1 cellular context compared by ENCODE assay signal in the genomic region with DNA sequence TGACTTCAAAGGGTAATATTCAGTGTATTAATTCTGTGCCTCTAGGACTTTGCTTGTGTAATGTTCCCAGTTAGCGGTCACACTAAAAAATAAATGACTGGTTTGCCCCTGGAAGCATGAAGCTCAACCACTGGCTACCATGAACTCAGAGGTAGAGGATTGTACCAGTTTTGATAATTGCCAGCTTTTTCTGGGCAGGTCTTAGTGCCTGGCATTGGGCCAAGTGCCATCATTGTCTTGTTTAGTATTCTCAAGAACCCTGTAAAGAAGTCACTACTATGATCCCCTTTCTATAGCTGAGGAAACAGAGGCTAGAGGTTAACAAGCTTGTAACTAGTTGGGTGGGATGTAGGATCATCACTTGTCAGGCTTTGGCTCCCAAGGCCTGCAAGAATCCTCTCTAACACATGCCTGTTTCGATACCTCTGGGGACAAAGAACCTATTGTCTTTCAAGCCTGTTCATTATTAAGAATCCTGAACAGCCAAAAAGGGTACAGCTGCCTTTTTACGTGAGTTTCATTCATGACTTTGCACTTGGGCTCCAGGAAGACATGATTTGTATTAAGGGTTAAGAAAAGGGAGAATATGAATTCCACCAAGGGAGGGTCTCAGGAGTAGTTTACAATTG.
TF ChIP-seq lines count a peak whose summit lies in the region.

No MANE protein-coding gene starts in this region.

TF ChIP-seq in HCT116, 20 proteins besides CTCF, POLR2A, EP300 and RAD21 (continued from another document):
- TF ChIP-seq, protein P1, sequence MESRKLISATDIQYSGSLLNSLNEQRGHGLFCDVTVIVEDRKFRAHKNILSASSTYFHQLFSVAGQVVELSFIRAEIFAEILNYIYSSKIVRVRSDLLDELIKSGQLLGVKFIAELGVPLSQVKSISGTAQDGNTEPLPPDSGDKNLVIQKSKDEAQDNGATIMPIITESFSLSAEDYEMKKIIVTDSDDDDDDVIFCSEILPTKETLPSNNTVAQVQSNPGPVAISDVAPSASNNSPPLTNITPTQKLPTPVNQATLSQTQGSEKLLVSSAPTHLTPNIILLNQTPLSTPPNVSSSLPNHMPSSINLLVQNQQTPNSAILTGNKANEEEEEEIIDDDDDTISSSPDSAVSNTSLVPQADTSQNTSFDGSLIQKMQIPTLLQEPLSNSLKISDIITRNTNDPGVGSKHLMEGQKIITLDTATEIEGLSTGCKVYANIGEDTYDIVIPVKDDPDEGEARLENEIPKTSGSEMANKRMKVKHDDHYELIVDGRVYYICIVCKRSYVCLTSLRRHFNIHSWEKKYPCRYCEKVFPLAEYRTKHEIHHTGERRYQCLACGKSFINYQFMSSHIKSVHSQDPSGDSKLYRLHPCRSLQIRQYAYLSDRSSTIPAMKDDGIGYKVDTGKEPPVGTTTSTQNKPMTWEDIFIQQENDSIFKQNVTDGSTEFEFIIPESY (IDR thresholded peaks at IDR 0.05; ENCODE audit: extremely low read depth, insufficient replicate concordance, low read length) = no peak
- TF ChIP-seq POLR2AphosphoS5 (IDR thresholded peaks at IDR 0.05; ENCODE audit: low read depth, low read length) (no peak), EZH2phosphoT487 (IDR thresholded peaks at IDR 0.05; ENCODE audit: borderline replicate concordance) (no peak), JUND (IDR thresholded peaks at IDR 0.05) (no peak), ZFX (IDR thresholded peaks at IDR 0.05) (no peak), CBX3 (IDR thresholded peaks at IDR 0.05; ENCODE audit: low read depth) (no peak)
- TF ChIP-seq, protein P2, sequence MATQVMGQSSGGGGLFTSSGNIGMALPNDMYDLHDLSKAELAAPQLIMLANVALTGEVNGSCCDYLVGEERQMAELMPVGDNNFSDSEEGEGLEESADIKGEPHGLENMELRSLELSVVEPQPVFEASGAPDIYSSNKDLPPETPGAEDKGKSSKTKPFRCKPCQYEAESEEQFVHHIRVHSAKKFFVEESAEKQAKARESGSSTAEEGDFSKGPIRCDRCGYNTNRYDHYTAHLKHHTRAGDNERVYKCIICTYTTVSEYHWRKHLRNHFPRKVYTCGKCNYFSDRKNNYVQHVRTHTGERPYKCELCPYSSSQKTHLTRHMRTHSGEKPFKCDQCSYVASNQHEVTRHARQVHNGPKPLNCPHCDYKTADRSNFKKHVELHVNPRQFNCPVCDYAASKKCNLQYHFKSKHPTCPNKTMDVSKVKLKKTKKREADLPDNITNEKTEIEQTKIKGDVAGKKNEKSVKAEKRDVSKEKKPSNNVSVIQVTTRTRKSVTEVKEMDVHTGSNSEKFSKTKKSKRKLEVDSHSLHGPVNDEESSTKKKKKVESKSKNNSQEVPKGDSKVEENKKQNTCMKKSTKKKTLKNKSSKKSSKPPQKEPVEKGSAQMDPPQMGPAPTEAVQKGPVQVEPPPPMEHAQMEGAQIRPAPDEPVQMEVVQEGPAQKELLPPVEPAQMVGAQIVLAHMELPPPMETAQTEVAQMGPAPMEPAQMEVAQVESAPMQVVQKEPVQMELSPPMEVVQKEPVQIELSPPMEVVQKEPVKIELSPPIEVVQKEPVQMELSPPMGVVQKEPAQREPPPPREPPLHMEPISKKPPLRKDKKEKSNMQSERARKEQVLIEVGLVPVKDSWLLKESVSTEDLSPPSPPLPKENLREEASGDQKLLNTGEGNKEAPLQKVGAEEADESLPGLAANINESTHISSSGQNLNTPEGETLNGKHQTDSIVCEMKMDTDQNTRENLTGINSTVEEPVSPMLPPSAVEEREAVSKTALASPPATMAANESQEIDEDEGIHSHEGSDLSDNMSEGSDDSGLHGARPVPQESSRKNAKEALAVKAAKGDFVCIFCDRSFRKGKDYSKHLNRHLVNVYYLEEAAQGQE (IDR thresholded peaks at IDR 0.05; ENCODE audit: low read depth) = no peak
- TF ChIP-seq, protein P3, sequence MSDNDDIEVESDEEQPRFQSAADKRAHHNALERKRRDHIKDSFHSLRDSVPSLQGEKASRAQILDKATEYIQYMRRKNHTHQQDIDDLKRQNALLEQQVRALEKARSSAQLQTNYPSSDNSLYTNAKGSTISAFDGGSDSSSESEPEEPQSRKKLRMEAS (IDR thresholded peaks at IDR 0.05) = no peak
